8 cellular contexts compared by ENCODE assay signal in genomic region chr7:26198781-26199169, GRCh38. TPM values are rescaled to one million over a fixed set of nuclear protein-coding genes. Genes with fewer than 3 reads are reported as not detected.
DNase-seq lines count a peak whose midpoint lies in the region; TF ChIP-seq lines count a peak whose summit lies in the region.

No MANE protein-coding gene starts in this region.

- no peaks in the 10 kb centered on the region for H3K9me3 ChIP-seq in SJCRH30 (replicated peaks)

- H3K27me3 ChIP-seq in SJCRH30 (no peaks in the 10 kb centered on the region), rectal smooth muscle tissue (ENCODE audit: control insufficient read depth, insufficient read depth, low read length) (no peaks in the 10 kb centered on the region)

- H3K9ac ChIP-seq in rectal smooth muscle tissue (ENCODE audit: low read length): peak overlapping the region; percentile 66

- H3K4me1 ChIP-seq in SJCRH30 (peaks cover 8% of the 10 kb centered on the region), rectal smooth muscle tissue (ENCODE audit: control insufficient read depth, insufficient read depth, low read length) (peaks cover 26% of the 10 kb centered on the region)

- no peak for DNase-seq in SJCRH30
- no peak for DNase-seq in fibroblast of mammary gland (ENCODE audit: low read depth)
- no peak for DNase-seq in NCI-H1436 (lab: John Stamatoyannopoulos, UW)
- no peak for DNase-seq in NCI-H1092 (lab: John Stamatoyannopoulos, UW)
- DNase-seq in activated CD4-positive, alpha-beta T cell treated with anti-CD3 and anti-CD28 coated beads, Interleukin-2, amount 50 U/mL, for 1 hour: no peak
- DNase-seq in superior temporal gyrus (ENCODE audit: extremely low spot score): no peak

- peak overlapping the region; percentile 92 for H3K4me3 ChIP-seq in GM12875 (ENCODE audit: low read depth, low read length)
- H3K4me3 ChIP-seq in SJCRH30: peak overlapping the region; percentile 98
- H3K4me3 ChIP-seq in fibroblast of mammary gland (ENCODE audit: control insufficient read depth, low read depth, low read length): peak overlapping the region; percentile 99
- peak overlapping the region; percentile 95 for H3K4me3 ChIP-seq in rectal smooth muscle tissue (ENCODE audit: low read length)

- H3K27ac ChIP-seq in SJCRH30: peak overlapping the region; percentile 99
- peak overlapping the region; percentile 97 for H3K27ac ChIP-seq in rectal smooth muscle tissue (ENCODE audit: low read depth, low read length)

- peaks cover 85% of the 10 kb centered on the region for H3K36me3 ChIP-seq in SJCRH30
- peaks cover 20% of the 10 kb centered on the region for H3K36me3 ChIP-seq in rectal smooth muscle tissue (ENCODE audit: control insufficient read depth, insufficient read depth, low read length)

- TF ChIP-seq CTCF in GM12875 (IDR thresholded peaks at IDR 0.05; ENCODE audit: borderline replicate concordance, insufficient read depth, low read depth, low read length) (no peak), fibroblast of mammary gland (conservative IDR thresholded peaks at IDR 0.05; ENCODE audit: control insufficient read depth, insufficient read depth, low read depth, low read length) (no peak)

RNA-seq across cellular contexts. Expression of gene HNRNPA2B1, which starts 1.8 kb away (rescaled TPM):
- 746 and 863 TPM in 2 replicates for total RNA-seq in SJCRH30 (2014; rRNA removed; shearing (Covaris generic))

RNA-seq across cellular contexts. Expression of gene CBX3, which starts 2.8 kb away (rescaled TPM):
- total RNA-seq in SJCRH30 (2014; rRNA removed; shearing (Covaris generic)): 368 and 399 TPM in 2 replicates

RNA-seq across cellular contexts. Expression of gene NFE2L3, which starts 46.8 kb away (rescaled TPM):
- total RNA-seq in SJCRH30 (2014; rRNA removed; shearing (Covaris generic)): not detected in 2 replicates
